Comparison of ENCODE assay signal across 24 cellular contexts in the genomic region with DNA sequence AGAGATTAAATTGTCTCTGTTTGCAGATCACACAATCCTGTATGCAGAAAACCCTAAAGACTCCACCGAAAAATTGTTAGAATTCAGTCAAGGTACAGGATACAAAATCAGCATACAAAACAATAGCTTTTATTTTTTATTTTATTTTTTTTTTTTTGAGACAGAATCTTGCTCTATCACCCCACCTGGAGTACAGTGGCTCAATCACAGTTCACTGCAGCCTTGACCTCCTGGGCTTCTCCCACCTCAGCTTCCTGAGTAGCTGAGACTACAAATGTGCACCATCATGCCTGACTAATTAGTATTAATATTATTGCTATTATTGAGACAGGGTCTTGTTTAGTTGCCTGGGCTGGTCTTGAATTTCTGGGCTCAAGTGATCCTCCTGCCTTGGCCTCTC. TPM values are rescaled to one million over a fixed set of nuclear protein-coding genes. Genes with fewer than 3 reads are reported as not detected.
"Had no signal": no experiment of that assay in that cellular context is flagged by ENCODE, and none has a peak within 500 bp of the region (broad histone marks: within the 10 kb centered on the region; RNA-seq: fewer than 3 reads in every experiment).

No MANE protein-coding gene starts in this region.

- DNase-seq: activated CD4-positive, alpha-beta memory T cell treated with anti-CD3 and anti-CD28 coated beads for 36 hours; activated CD4-positive, alpha-beta T cell treated with anti-CD3 and anti-CD28 coated beads, Interleukin-2, amount 10 ng/mL, durations not matched to agents 7 days and 5 days; activated CD4-positive, CD25-positive, alpha-beta regulatory T cell; activated CD8-positive, alpha-beta memory T cell treated with anti-CD3 and anti-CD28 coated beads for 24 hours; activated gamma-delta T cell treated with Interleukin-2 at 50 U/mL for 16 hours; activated naive CD4-positive, alpha-beta T cell treated with anti-CD3 and anti-CD28 coated beads, Interleukin-2, amount 10 ng/mL, durations not matched to agents 7 days and 5 days; activated naive CD8-positive, alpha-beta T cell treated with anti-CD3 and anti-CD28 coated beads for 36 hours; activated T-cell treated with anti-CD3 and anti-CD28 coated beads for 4 hours; activated T-cell treated with anti-CD3 and anti-CD28 coated beads, Interleukin-2, amount 50 U/mL, for 48 hours; caudate nucleus; Kasumi-1; NCI-H1105 treated with DMSO at 0.1 percent for 48 hours; NCI-H1436 treated with DMSO at 0.1 percent for 48 hours; NCI-H187; NCI-H2081; NCI-H510A treated with DMSO at 0.1 percent for 48 hours; NCI-H69; PC-9; SIG-M5; T-cell; T-helper 2 cell; T1000 had no signal

- H2AFZ ChIP-seq: PC-9 had no signal

- H3K27me3 Mint-ChIP-seq: activated CD4-positive, alpha-beta memory T cell treated with anti-CD3 and anti-CD28 coated beads for 36 hours; activated naive CD8-positive, alpha-beta T cell treated with anti-CD3 and anti-CD28 coated beads for 36 hours; activated T-helper 17 cell treated with anti-CD3 and anti-CD28 coated beads, Interleukin-2, amount 50 U/mL, for 72 hours had no signal

- ATAC-seq: activated T-helper 17 cell treated with anti-CD3 and anti-CD28 coated beads, Interleukin-2, amount 50 U/mL, for 72 hours; T-cell had no signal

- H3K4me1 Mint-ChIP-seq: activated CD4-positive, alpha-beta T cell treated with anti-CD3 and anti-CD28 coated beads, Interleukin-2, amount 10 ng/mL, durations not matched to agents 7 days and 5 days; activated naive CD4-positive, alpha-beta T cell treated with anti-CD3 and anti-CD28 coated beads, Interleukin-2, amount 10 ng/mL, durations not matched to agents 7 days and 5 days; activated naive CD8-positive, alpha-beta T cell treated with anti-CD3 and anti-CD28 coated beads for 36 hours; activated T-helper 17 cell treated with anti-CD3 and anti-CD28 coated beads, Interleukin-2, amount 50 U/mL, for 72 hours had no signal

- H3K4me3 Mint-ChIP-seq: activated CD4-positive, alpha-beta memory T cell treated with anti-CD3 and anti-CD28 coated beads for 36 hours; activated CD4-positive, alpha-beta T cell treated with anti-CD3 and anti-CD28 coated beads, Interleukin-2, amount 10 ng/mL, durations not matched to agents 7 days and 5 days; activated naive CD4-positive, alpha-beta T cell treated with anti-CD3 and anti-CD28 coated beads, Interleukin-2, amount 10 ng/mL, durations not matched to agents 7 days and 5 days; activated naive CD8-positive, alpha-beta T cell treated with anti-CD3 and anti-CD28 coated beads for 36 hours; activated T-helper 17 cell treated with anti-CD3 and anti-CD28 coated beads, Interleukin-2, amount 50 U/mL, for 72 hours; T-cell had no signal

- H3K27ac ChIP-seq: PC-9, SK-N-MC had no signal

- H3K4me2 ChIP-seq: PC-9 had no signal

- H3K27ac Mint-ChIP-seq: activated CD4-positive, alpha-beta memory T cell treated with anti-CD3 and anti-CD28 coated beads for 36 hours; activated CD4-positive, alpha-beta T cell treated with anti-CD3 and anti-CD28 coated beads, Interleukin-2, amount 10 ng/mL, durations not matched to agents 7 days and 5 days; activated naive CD4-positive, alpha-beta T cell treated with anti-CD3 and anti-CD28 coated beads, Interleukin-2, amount 10 ng/mL, durations not matched to agents 7 days and 5 days; activated naive CD8-positive, alpha-beta T cell treated with anti-CD3 and anti-CD28 coated beads for 36 hours; activated T-helper 17 cell treated with anti-CD3 and anti-CD28 coated beads, Interleukin-2, amount 50 U/mL, for 72 hours; T-cell had no signal

- H3K4me3 ChIP-seq: PC-9, SK-N-MC had no signal

- H3K9me3 Mint-ChIP-seq: activated CD4-positive, alpha-beta memory T cell treated with anti-CD3 and anti-CD28 coated beads for 36 hours; activated CD4-positive, alpha-beta T cell treated with anti-CD3 and anti-CD28 coated beads, Interleukin-2, amount 10 ng/mL, durations not matched to agents 7 days and 5 days; activated naive CD4-positive, alpha-beta T cell treated with anti-CD3 and anti-CD28 coated beads, Interleukin-2, amount 10 ng/mL, durations not matched to agents 7 days and 5 days; activated naive CD8-positive, alpha-beta T cell treated with anti-CD3 and anti-CD28 coated beads for 36 hours; activated T-helper 17 cell treated with anti-CD3 and anti-CD28 coated beads, Interleukin-2, amount 50 U/mL, for 72 hours; T-cell had no signal

- H3K36me3 Mint-ChIP-seq: activated CD4-positive, alpha-beta memory T cell treated with anti-CD3 and anti-CD28 coated beads for 36 hours; activated naive CD4-positive, alpha-beta T cell treated with anti-CD3 and anti-CD28 coated beads, Interleukin-2, amount 10 ng/mL, durations not matched to agents 7 days and 5 days; activated naive CD8-positive, alpha-beta T cell treated with anti-CD3 and anti-CD28 coated beads for 36 hours; T-cell had no signal

RNA-seq across cellular contexts. Expression of a gene that starts 25.7 kb away (rescaled TPM):
- total RNA-seq: activated CD4-positive, alpha-beta memory T cell treated with anti-CD3 and anti-CD28 coated beads for 36 hours; activated CD4-positive, alpha-beta T cell treated with anti-CD3 and anti-CD28 coated beads, Interleukin-2, amount 10 ng/mL, durations not matched to agents 7 days and 5 days; activated naive CD8-positive, alpha-beta T cell treated with anti-CD3 and anti-CD28 coated beads for 36 hours; activated T-helper 17 cell treated with anti-CD3 and anti-CD28 coated beads, Interleukin-2, amount 50 U/mL, for 72 hours; T-cell had no signal
